Comparison of ENCODE assay signal across 1 cellular context in the genomic region with DNA sequence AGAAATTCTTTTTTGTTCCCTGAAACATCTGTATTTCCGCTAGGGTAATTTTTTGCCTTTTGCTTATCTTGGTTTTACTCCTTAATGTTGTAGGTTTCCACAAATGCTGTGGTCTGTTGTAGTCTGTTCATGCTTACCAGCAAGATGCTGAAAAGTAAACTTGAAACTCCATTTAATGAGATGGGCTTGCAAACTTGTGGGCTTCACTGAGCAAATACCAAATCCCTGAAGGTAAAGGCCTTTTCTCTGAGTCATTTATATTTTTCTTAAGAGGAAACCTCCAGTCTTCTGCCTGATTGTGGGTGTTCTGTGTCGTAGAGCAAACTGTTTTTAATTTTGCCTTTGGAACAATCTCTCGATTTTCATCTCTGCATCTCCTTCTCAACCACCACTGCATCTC.
TF ChIP-seq lines count a peak whose summit lies in the region.

No MANE protein-coding gene starts in this region.

TF ChIP-seq in GM23338, 12 proteins besides CTCF, POLR2A, EP300 and RAD21 (continued from another document):
- TF ChIP-seq, protein P1, sequence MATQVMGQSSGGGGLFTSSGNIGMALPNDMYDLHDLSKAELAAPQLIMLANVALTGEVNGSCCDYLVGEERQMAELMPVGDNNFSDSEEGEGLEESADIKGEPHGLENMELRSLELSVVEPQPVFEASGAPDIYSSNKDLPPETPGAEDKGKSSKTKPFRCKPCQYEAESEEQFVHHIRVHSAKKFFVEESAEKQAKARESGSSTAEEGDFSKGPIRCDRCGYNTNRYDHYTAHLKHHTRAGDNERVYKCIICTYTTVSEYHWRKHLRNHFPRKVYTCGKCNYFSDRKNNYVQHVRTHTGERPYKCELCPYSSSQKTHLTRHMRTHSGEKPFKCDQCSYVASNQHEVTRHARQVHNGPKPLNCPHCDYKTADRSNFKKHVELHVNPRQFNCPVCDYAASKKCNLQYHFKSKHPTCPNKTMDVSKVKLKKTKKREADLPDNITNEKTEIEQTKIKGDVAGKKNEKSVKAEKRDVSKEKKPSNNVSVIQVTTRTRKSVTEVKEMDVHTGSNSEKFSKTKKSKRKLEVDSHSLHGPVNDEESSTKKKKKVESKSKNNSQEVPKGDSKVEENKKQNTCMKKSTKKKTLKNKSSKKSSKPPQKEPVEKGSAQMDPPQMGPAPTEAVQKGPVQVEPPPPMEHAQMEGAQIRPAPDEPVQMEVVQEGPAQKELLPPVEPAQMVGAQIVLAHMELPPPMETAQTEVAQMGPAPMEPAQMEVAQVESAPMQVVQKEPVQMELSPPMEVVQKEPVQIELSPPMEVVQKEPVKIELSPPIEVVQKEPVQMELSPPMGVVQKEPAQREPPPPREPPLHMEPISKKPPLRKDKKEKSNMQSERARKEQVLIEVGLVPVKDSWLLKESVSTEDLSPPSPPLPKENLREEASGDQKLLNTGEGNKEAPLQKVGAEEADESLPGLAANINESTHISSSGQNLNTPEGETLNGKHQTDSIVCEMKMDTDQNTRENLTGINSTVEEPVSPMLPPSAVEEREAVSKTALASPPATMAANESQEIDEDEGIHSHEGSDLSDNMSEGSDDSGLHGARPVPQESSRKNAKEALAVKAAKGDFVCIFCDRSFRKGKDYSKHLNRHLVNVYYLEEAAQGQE (IDR thresholded peaks at IDR 0.05; ENCODE audit: unreplicated experiment) = no peak
- TF ChIP-seq CREB1 (CRISPR knock-in tag; IDR thresholded peaks at IDR 0.05; ENCODE audit: low read depth) (no peak), ZNF331 (CRISPR knock-in tag; IDR thresholded peaks at IDR 0.05; ENCODE audit: low read depth) (no peak), EZH2phosphoT487 (IDR thresholded peaks at IDR 0.05; ENCODE audit: unreplicated experiment) (no peak)
- TF ChIP-seq, protein P2, sequence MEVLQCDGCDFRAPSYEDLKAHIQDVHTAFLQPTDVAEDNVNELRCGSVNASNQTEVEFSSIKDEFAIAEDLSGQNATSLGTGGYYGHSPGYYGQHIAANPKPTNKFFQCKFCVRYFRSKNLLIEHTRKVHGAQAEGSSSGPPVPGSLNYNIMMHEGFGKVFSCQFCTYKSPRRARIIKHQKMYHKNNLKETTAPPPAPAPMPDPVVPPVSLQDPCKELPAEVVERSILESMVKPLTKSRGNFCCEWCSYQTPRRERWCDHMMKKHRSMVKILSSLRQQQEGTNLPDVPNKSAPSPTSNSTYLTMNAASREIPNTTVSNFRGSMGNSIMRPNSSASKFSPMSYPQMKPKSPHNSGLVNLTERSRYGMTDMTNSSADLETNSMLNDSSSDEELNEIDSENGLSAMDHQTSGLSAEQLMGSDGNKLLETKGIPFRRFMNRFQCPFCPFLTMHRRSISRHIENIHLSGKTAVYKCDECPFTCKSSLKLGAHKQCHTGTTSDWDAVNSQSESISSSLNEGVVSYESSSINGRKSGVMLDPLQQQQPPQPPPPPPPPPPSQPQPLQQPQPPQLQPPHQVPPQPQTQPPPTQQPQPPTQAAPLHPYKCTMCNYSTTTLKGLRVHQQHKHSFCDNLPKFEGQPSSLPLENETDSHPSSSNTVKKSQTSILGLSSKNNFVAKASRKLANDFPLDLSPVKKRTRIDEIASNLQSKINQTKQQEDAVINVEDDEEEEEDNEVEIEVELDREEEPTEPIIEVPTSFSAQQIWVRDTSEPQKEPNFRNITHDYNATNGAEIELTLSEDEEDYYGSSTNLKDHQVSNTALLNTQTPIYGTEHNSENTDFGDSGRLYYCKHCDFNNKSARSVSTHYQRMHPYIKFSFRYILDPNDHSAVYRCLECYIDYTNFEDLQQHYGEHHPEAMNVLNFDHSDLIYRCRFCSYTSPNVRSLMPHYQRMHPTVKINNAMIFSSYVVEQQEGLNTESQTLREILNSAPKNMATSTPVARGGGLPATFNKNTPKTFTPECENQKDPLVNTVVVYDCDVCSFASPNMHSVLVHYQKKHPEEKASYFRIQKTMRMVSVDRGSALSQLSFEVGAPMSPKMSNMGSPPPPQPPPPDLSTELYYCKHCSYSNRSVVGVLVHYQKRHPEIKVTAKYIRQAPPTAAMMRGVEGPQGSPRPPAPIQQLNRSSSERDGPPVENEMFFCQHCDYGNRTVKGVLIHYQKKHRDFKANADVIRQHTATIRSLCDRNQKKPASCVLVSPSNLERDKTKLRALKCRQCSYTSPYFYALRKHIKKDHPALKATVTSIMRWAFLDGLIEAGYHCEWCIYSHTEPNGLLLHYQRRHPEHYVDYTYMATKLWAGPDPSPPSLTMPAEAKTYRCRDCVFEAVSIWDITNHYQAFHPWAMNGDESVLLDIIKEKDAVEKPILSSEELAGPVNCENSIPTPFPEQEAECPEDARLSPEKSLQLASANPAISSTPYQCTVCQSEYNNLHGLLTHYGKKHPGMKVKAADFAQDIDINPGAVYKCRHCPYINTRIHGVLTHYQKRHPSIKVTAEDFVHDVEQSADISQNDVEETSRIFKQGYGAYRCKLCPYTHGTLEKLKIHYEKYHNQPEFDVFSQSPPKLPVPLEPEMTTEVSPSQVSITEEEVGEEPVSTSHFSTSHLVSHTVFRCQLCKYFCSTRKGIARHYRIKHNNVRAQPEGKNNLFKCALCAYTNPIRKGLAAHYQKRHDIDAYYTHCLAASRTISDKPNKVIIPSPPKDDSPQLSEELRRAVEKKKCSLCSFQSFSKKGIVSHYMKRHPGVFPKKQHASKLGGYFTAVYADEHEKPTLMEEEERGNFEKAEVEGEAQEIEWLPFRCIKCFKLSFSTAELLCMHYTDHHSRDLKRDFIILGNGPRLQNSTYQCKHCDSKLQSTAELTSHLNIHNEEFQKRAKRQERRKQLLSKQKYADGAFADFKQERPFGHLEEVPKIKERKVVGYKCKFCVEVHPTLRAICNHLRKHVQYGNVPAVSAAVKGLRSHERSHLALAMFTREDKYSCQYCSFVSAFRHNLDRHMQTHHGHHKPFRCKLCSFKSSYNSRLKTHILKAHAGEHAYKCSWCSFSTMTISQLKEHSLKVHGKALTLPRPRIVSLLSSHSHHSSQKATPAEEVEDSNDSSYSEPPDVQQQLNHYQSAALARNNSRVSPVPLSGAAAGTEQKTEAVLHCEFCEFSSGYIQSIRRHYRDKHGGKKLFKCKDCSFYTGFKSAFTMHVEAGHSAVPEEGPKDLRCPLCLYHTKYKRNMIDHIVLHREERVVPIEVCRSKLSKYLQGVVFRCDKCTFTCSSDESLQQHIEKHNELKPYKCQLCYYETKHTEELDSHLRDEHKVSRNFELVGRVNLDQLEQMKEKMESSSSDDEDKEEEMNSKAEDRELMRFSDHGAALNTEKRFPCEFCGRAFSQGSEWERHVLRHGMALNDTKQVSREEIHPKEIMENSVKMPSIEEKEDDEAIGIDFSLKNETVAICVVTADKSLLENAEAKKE (CRISPR knock-in tag; IDR thresholded peaks at IDR 0.05) = no peak
- TF ChIP-seq, protein P3, sequence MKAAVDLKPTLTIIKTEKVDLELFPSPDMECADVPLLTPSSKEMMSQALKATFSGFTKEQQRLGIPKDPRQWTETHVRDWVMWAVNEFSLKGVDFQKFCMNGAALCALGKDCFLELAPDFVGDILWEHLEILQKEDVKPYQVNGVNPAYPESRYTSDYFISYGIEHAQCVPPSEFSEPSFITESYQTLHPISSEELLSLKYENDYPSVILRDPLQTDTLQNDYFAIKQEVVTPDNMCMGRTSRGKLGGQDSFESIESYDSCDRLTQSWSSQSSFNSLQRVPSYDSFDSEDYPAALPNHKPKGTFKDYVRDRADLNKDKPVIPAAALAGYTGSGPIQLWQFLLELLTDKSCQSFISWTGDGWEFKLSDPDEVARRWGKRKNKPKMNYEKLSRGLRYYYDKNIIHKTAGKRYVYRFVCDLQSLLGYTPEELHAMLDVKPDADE (IDR thresholded peaks at IDR 0.05) = no peak
TF ChIP-seq in GM23338: peak in this region for 0.
